In genomic region chr12:108069766-108070165, GRCh38 we compare ENCODE assay signal across 2 cellular contexts.
TF ChIP-seq lines count a peak whose summit lies in the region.

No MANE protein-coding gene starts in this region.

TF ChIP-seq in GM23338, 12 proteins besides CTCF, POLR2A, EP300 and RAD21:
- TF ChIP-seq ETS1 (IDR thresholded peaks at IDR 0.05), result no peak
- TF ChIP-seq NANOG (IDR thresholded peaks at IDR 0.05; ENCODE audit: borderline replicate concordance), result no peak
- TF ChIP-seq ZNF114 (CRISPR knock-in tag; IDR thresholded peaks at IDR 0.05), result no peak
- no peak for TF ChIP-seq CREB1 (CRISPR knock-in tag; IDR thresholded peaks at IDR 0.05; ENCODE audit: low read depth)
- no peak for TF ChIP-seq EZH2phosphoT487 (IDR thresholded peaks at IDR 0.05; ENCODE audit: unreplicated experiment)
- TF ChIP-seq EZH2 (IDR thresholded peaks at IDR 0.05; ENCODE audit: low read depth, unreplicated experiment), result no peak
- TF ChIP-seq REST (IDR thresholded peaks at IDR 0.05; ENCODE audit: unreplicated experiment), result no peak
- TF ChIP-seq POLR2AphosphoS5 (IDR thresholded peaks at IDR 0.05; ENCODE audit: low read depth), result no peak
- TF ChIP-seq STAT1 (IDR thresholded peaks at IDR 0.05; ENCODE audit: unreplicated experiment), result no peak
- no peak for TF ChIP-seq ZNF331 (CRISPR knock-in tag; IDR thresholded peaks at IDR 0.05; ENCODE audit: low read depth)
- no peak for TF ChIP-seq ZNF462 (CRISPR knock-in tag; IDR thresholded peaks at IDR 0.05)
- no peak for TF ChIP-seq JUNB (IDR thresholded peaks at IDR 0.05; ENCODE audit: unreplicated experiment)

TF ChIP-seq in WTC11, 78 proteins besides CTCF, POLR2A, EP300 and RAD21 (continued from another document):
- TF ChIP-seq FOXP4 (CRISPR knock-in tag; IDR thresholded peaks at IDR 0.05) (no peak), ATF2 (CRISPR knock-in tag; IDR thresholded peaks at IDR 0.05; ENCODE audit: borderline replicate concordance, low read depth) (no peak), CREM (CRISPR knock-in tag; IDR thresholded peaks at IDR 0.05) (no peak), IRF1 (CRISPR knock-in tag; IDR thresholded peaks at IDR 0.05) (no peak)
